ENCODE assay signal across 23 cellular contexts in genomic region chr10:120980316-120980975, GRCh38.
DNase-seq lines count a peak whose midpoint lies in the region; ATAC-seq lines count a peak whose summit lies in the region.
"Had no signal": no experiment of that assay in that cellular context is flagged by ENCODE, and none has a peak within 500 bp of the region (broad histone marks: within the 10 kb centered on the region; RNA-seq: fewer than 3 reads in every experiment).

No MANE protein-coding gene starts in this region.

- H3K36me3 Mint-ChIP-seq in activated CD8-positive, alpha-beta memory T cell treated with anti-CD3 and anti-CD28 coated beads, Interleukin-2, amount 10 ng/mL, durations not matched to agents 7 days and 5 days: no peaks in the 10 kb centered on the region
- H3K36me3 Mint-ChIP-seq: stimulated activated naive B cell treated with anti-CD40 and anti-IgM and Interleukin-4, amounts not matched to agents 10 μg/mL and 1 μg/mL and 100 μg/mL, for 72 hours had no signal

- DNase-seq in activated CD8-positive, alpha-beta memory T cell treated with anti-CD3 and anti-CD28 coated beads for 24 hours: peak; percentile 24
- DNase-seq in activated CD8-positive, alpha-beta memory T cell treated with anti-CD3 and anti-CD28 coated beads, Interleukin-2, amount 10 ng/mL, durations not matched to agents 7 days and 5 days: no peak
- DNase-seq in iPS-NIHi11 (ENCODE audit: low spot score) (peak; percentile 49), GOT3 (lab: John Stamatoyannopoulos, UW) (no peak)
- DNase-seq: activated CD4-positive, alpha-beta T cell treated with anti-CD3 and anti-CD28 coated beads, Interleukin-2, amount 50 U/mL, for 1 hour; activated effector memory CD4-positive, alpha-beta T cell treated with anti-CD3 and anti-CD28 coated beads, Interleukin-2, amount 50 U/mL, for 16 hours; DMS 273 treated with DMSO at 0.1 percent for 48 hours; GF-D8; heart left ventricle; Kasumi-1; NCI-H1092; NCI-H2029 treated with DMSO at 0.1 percent for 48 hours; NCI-H524 treated with DMSO at 0.1 percent for 48 hours; OCI-M1; SHP77 treated with DMSO at 0.1 percent for 48 hours; stimulated activated naive B cell treated with anti-CD40 and anti-IgM and Interleukin-4, amounts not matched to agents 10 μg/mL and 1 μg/mL and 100 μg/mL, for 72 hours had no signal

- no peaks in the 10 kb centered on the region for H3K36me3 ChIP-seq in neuron (ENCODE audit: insufficient read depth, low read length)
- H3K36me3 ChIP-seq: adrenal gland, heart left ventricle, thyroid gland had no signal

- H3K4me3 Mint-ChIP-seq in activated CD8-positive, alpha-beta memory T cell treated with anti-CD3 and anti-CD28 coated beads, Interleukin-2, amount 10 ng/mL, durations not matched to agents 7 days and 5 days: no peak overlapping the region
- H3K4me3 Mint-ChIP-seq: stimulated activated naive B cell treated with anti-CD40 and anti-IgM and Interleukin-4, amounts not matched to agents 10 μg/mL and 1 μg/mL and 100 μg/mL, for 72 hours had no signal

- ATAC-seq in activated CD8-positive, alpha-beta memory T cell treated with anti-CD3 and anti-CD28 coated beads, Interleukin-2, amount 10 ng/mL, durations not matched to agents 7 days and 5 days: no peak
- ATAC-seq in HG02981 (IDR thresholded peaks at IDR 0.05; ENCODE audit: unreplicated experiment) (no peak), GM19463 (IDR thresholded peaks at IDR 0.05; ENCODE audit: unreplicated experiment) (no peak), HG02623 (IDR thresholded peaks at IDR 0.05; ENCODE audit: unreplicated experiment) (no peak)
- ATAC-seq: stimulated activated naive B cell treated with anti-CD40 and anti-IgM and Interleukin-4, amounts not matched to agents 10 μg/mL and 1 μg/mL and 100 μg/mL, for 72 hours had no signal

- peaks cover 2% of the 10 kb centered on the region for H3K9me3 Mint-ChIP-seq in activated CD8-positive, alpha-beta memory T cell treated with anti-CD3 and anti-CD28 coated beads, Interleukin-2, amount 10 ng/mL, durations not matched to agents 7 days and 5 days (ENCODE audit: low read depth)

- CTCF ChIA-PET in activated CD8-positive, alpha-beta memory T cell treated with anti-CD3 and anti-CD28 coated beads, Interleukin-2, amount 10 ng/mL, durations not matched to agents 7 days and 5 days (lab: Charles Lee): no interaction called here

- peaks cover 41% of the 10 kb centered on the region for H3K27me3 Mint-ChIP-seq in activated CD8-positive, alpha-beta memory T cell treated with anti-CD3 and anti-CD28 coated beads, Interleukin-2, amount 10 ng/mL, durations not matched to agents 7 days and 5 days

- H3K9me3 ChIP-seq in neuron (ENCODE audit: low read length): peaks cover 2% of the 10 kb centered on the region
- H3K9me3 ChIP-seq: adrenal gland, mucosa of descending colon, thyroid gland had no signal

- H2AFZ ChIP-seq in neuron (ENCODE audit: low read depth, low read length): peak overlapping the region; percentile 29

- peaks cover 5% of the 10 kb centered on the region for H3K4me1 ChIP-seq in neuron (ENCODE audit: insufficient read depth, low read length)

- no peak overlapping the region for H3K4me3 ChIP-seq in neuron (ENCODE audit: low read length)
- H3K4me3 ChIP-seq: mucosa of descending colon had no signal

- no peak overlapping the region for H3K27ac Mint-ChIP-seq in activated CD8-positive, alpha-beta memory T cell treated with anti-CD3 and anti-CD28 coated beads, Interleukin-2, amount 10 ng/mL, durations not matched to agents 7 days and 5 days
- H3K27ac Mint-ChIP-seq: stimulated activated naive B cell treated with anti-CD40 and anti-IgM and Interleukin-4, amounts not matched to agents 10 μg/mL and 1 μg/mL and 100 μg/mL, for 72 hours had no signal

- H3K27me3 ChIP-seq in neuron (ENCODE audit: insufficient read depth, low read length): peaks cover 41% of the 10 kb centered on the region
- H3K27me3 ChIP-seq: adrenal gland, thyroid gland had no signal

- peaks cover 3% of the 10 kb centered on the region for H3K4me1 Mint-ChIP-seq in activated CD8-positive, alpha-beta memory T cell treated with anti-CD3 and anti-CD28 coated beads, Interleukin-2, amount 10 ng/mL, durations not matched to agents 7 days and 5 days
- H3K4me1 Mint-ChIP-seq: stimulated activated naive B cell treated with anti-CD40 and anti-IgM and Interleukin-4, amounts not matched to agents 10 μg/mL and 1 μg/mL and 100 μg/mL, for 72 hours had no signal

Comparison
In these comparisons a context has a peak if more than half of its experiments do, and no peak if none do; other contexts are left out.
1. DNase-seq: peak in activated CD8-positive, alpha-beta memory T cell treated with anti-CD3 and anti-CD28 coated beads for 24 hours (single experiment) and iPS-NIHi11 (single experiment); none in activated CD8-positive, alpha-beta memory T cell treated with anti-CD3 and anti-CD28 coated beads, Interleukin-2, amount 10 ng/mL, durations not matched to agents 7 days and 5 days (single experiment) and GOT3 (single experiment).